In genomic region chr2:138237657-138238384, GRCh38 we compare ENCODE assay signal across 1 cellular context.
TF ChIP-seq lines count a peak whose summit lies in the region.

No MANE protein-coding gene starts in this region.

TF ChIP-seq in GM23338, 12 proteins besides CTCF, POLR2A, EP300 and RAD21 (continued from another document):
- TF ChIP-seq, protein P1, sequence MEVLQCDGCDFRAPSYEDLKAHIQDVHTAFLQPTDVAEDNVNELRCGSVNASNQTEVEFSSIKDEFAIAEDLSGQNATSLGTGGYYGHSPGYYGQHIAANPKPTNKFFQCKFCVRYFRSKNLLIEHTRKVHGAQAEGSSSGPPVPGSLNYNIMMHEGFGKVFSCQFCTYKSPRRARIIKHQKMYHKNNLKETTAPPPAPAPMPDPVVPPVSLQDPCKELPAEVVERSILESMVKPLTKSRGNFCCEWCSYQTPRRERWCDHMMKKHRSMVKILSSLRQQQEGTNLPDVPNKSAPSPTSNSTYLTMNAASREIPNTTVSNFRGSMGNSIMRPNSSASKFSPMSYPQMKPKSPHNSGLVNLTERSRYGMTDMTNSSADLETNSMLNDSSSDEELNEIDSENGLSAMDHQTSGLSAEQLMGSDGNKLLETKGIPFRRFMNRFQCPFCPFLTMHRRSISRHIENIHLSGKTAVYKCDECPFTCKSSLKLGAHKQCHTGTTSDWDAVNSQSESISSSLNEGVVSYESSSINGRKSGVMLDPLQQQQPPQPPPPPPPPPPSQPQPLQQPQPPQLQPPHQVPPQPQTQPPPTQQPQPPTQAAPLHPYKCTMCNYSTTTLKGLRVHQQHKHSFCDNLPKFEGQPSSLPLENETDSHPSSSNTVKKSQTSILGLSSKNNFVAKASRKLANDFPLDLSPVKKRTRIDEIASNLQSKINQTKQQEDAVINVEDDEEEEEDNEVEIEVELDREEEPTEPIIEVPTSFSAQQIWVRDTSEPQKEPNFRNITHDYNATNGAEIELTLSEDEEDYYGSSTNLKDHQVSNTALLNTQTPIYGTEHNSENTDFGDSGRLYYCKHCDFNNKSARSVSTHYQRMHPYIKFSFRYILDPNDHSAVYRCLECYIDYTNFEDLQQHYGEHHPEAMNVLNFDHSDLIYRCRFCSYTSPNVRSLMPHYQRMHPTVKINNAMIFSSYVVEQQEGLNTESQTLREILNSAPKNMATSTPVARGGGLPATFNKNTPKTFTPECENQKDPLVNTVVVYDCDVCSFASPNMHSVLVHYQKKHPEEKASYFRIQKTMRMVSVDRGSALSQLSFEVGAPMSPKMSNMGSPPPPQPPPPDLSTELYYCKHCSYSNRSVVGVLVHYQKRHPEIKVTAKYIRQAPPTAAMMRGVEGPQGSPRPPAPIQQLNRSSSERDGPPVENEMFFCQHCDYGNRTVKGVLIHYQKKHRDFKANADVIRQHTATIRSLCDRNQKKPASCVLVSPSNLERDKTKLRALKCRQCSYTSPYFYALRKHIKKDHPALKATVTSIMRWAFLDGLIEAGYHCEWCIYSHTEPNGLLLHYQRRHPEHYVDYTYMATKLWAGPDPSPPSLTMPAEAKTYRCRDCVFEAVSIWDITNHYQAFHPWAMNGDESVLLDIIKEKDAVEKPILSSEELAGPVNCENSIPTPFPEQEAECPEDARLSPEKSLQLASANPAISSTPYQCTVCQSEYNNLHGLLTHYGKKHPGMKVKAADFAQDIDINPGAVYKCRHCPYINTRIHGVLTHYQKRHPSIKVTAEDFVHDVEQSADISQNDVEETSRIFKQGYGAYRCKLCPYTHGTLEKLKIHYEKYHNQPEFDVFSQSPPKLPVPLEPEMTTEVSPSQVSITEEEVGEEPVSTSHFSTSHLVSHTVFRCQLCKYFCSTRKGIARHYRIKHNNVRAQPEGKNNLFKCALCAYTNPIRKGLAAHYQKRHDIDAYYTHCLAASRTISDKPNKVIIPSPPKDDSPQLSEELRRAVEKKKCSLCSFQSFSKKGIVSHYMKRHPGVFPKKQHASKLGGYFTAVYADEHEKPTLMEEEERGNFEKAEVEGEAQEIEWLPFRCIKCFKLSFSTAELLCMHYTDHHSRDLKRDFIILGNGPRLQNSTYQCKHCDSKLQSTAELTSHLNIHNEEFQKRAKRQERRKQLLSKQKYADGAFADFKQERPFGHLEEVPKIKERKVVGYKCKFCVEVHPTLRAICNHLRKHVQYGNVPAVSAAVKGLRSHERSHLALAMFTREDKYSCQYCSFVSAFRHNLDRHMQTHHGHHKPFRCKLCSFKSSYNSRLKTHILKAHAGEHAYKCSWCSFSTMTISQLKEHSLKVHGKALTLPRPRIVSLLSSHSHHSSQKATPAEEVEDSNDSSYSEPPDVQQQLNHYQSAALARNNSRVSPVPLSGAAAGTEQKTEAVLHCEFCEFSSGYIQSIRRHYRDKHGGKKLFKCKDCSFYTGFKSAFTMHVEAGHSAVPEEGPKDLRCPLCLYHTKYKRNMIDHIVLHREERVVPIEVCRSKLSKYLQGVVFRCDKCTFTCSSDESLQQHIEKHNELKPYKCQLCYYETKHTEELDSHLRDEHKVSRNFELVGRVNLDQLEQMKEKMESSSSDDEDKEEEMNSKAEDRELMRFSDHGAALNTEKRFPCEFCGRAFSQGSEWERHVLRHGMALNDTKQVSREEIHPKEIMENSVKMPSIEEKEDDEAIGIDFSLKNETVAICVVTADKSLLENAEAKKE (CRISPR knock-in tag; IDR thresholded peaks at IDR 0.05) = no peak
- no peak for TF ChIP-seq NANOG (IDR thresholded peaks at IDR 0.05; ENCODE audit: borderline replicate concordance)
- TF ChIP-seq ZNF114 (CRISPR knock-in tag; IDR thresholded peaks at IDR 0.05) = no peak
- TF ChIP-seq REST (IDR thresholded peaks at IDR 0.05; ENCODE audit: unreplicated experiment) = no peak
- no peak for TF ChIP-seq EZH2phosphoT487 (IDR thresholded peaks at IDR 0.05; ENCODE audit: unreplicated experiment)
